11 cellular contexts compared by ENCODE assay signal in the genomic region with DNA sequence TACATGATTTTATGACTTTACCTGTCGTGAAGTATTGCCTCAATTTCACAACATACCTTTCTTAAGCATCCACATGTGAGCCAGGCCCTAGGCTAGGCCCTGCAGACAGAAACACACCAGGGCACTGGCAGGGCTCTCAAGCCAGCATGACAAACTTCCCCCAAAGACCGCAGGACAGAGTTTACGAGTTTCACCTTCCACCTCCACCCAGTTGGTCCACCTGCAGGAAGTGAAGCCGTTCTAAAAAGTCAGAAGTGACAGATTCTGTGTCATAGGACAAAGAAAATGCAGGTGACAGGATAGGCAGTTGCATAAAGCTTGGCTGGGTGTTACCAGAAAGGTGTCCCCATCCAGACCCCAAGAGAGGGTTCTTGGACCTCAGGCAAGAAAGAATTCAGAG. TPM values are rescaled to one million over a fixed set of nuclear protein-coding genes. Genes with fewer than 3 reads are reported as not detected.
DNase-seq lines count a peak whose midpoint lies in the region; ATAC-seq, FAIRE-seq and TF ChIP-seq lines count a peak whose summit lies in the region.
"Had no signal": no experiment of that assay in that cellular context is flagged by ENCODE, and none has a peak within 500 bp of the region (broad histone marks: within the 10 kb centered on the region; RNA-seq: fewer than 3 reads in every experiment).

No MANE protein-coding gene starts in this region.

- peaks cover 28% of the 10 kb centered on the region for H3K4me1 Mint-ChIP-seq in activated CD8-positive, alpha-beta memory T cell treated with anti-CD3 and anti-CD28 coated beads, Interleukin-2, amount 10 ng/mL, durations not matched to agents 7 days and 5 days
- peaks cover 4 to 12% of the 10 kb centered on the region in 2 experiments; a peak in 3 of 4 replicates for H3K4me1 Mint-ChIP-seq in H9

- H3T11ph ChIP-seq in H9 (ENCODE audit: low read length) = no peak overlapping the region

- CTCF ChIA-PET in activated CD8-positive, alpha-beta memory T cell treated with anti-CD3 and anti-CD28 coated beads, Interleukin-2, amount 10 ng/mL, durations not matched to agents 7 days and 5 days (lab: Charles Lee) = interaction anchor here (0.6 to 0.9 kb wide), 2 partner anchors 9 to 19 kb away, joined by 3 read pairs; no protein-coding TSS in a partner anchor
- CTCF ChIA-PET in OCI-LY7 (lab: Charles Lee; ENCODE audit: unreplicated experiment) = no interaction called here

- H3K27ac Mint-ChIP-seq in activated CD8-positive, alpha-beta memory T cell treated with anti-CD3 and anti-CD28 coated beads, Interleukin-2, amount 10 ng/mL, durations not matched to agents 7 days and 5 days = peak overlapping the region; percentile 78
- H3K27ac Mint-ChIP-seq in H9 = no peak overlapping the region; a peak in 1 of 7 replicates

- no peaks in the 10 kb centered on the region for H3K79me1 ChIP-seq in H9 (ENCODE audit: insufficient read depth, low read depth, low read length, poor library complexity, severe bottlenecking)

- no peak overlapping the region for H3K4me3 ChIP-seq in OCI-LY7 (ENCODE audit: low read depth, low read length, poor library complexity, severe bottlenecking)
- no peak overlapping the region for H3K4me3 ChIP-seq in small intestine (ENCODE audit: low read depth in 1 of 2, low read length in 2 of 2)
- no peak overlapping the region for H3K4me3 ChIP-seq in MG63
- H3K4me3 ChIP-seq: testis had no signal

- H2AK5ac ChIP-seq in H9 (ENCODE audit: insufficient read length, low read length) = no peak overlapping the region

- peak; percentile 70 for ATAC-seq in activated CD8-positive, alpha-beta memory T cell treated with anti-CD3 and anti-CD28 coated beads, Interleukin-2, amount 10 ng/mL, durations not matched to agents 7 days and 5 days
- ATAC-seq in GM21737 (IDR thresholded peaks at IDR 0.05; ENCODE audit: unreplicated experiment) = peak; percentile 63

- intact Hi-C loops in OCI-LY7 (cut with micrococcal nuclease; ENCODE audit: unreplicated experiment) = no loop called here

- peaks cover 4% of the 10 kb centered on the region for H3K27me3 Mint-ChIP-seq in activated CD8-positive, alpha-beta memory T cell treated with anti-CD3 and anti-CD28 coated beads, Interleukin-2, amount 10 ng/mL, durations not matched to agents 7 days and 5 days
- no peaks in the 10 kb centered on the region for H3K27me3 Mint-ChIP-seq in H9 (ENCODE audit: low read depth)

- H3K4me1 ChIP-seq in OCI-LY7 (ENCODE audit: insufficient read depth, low read length, poor library complexity, severe bottlenecking) = peaks cover 14% of the 10 kb centered on the region
- no peaks in the 10 kb centered on the region for H3K4me1 ChIP-seq in small intestine (ENCODE audit: control insufficient read depth in 2 of 2, insufficient read depth in 1 of 2, low read depth in 1 of 2, low read length in 1 of 2)
- no peaks in the 10 kb centered on the region for H3K4me1 ChIP-seq in H9 (ENCODE audit: insufficient read depth, low read length)
- H3K4me1 ChIP-seq: testis had no signal

- H3K9ac ChIP-seq in H9 (ENCODE audit: extremely low read depth, insufficient read length, low read length) = no peak overlapping the region

- no peak overlapping the region for H4K91ac ChIP-seq in H9 (ENCODE audit: insufficient read length, low read depth, low read length)

- no peak overlapping the region for H2BK12ac ChIP-seq in H9 (ENCODE audit: insufficient read length, low read depth, low read length)

- peaks cover 10% of the 10 kb centered on the region for H3K36me3 Mint-ChIP-seq in activated CD8-positive, alpha-beta memory T cell treated with anti-CD3 and anti-CD28 coated beads, Interleukin-2, amount 10 ng/mL, durations not matched to agents 7 days and 5 days
- peaks cover 0 to 3% (median 0%) of the 10 kb centered on the region in 3 experiments; a peak in 2 of 7 replicates for H3K36me3 Mint-ChIP-seq in H9 (ENCODE audit: insufficient read depth in 1 of 3, low read depth in 3 of 3)

- no peak overlapping the region for H3K4ac ChIP-seq in H9 (ENCODE audit: low read depth, low read length)

- H2BK120ac ChIP-seq in H9 (ENCODE audit: low read depth, low read length, poor library complexity, severe bottlenecking) = no peak overlapping the region

- no TSS peak for BruUV-seq in OCI-LY7 (replicated peaks; lab: Mats Ljungman, UMichigan)

- no peak overlapping the region for H4K5ac ChIP-seq in H9 (ENCODE audit: insufficient read length, low read depth, low read length)

- TF ChIP-seq CTCF in OCI-LY7 (conservative IDR thresholded peaks at IDR 0.05; ENCODE audit: low read length) (no peak), H9 (conservative IDR thresholded peaks at IDR 0.05) (no peak)

- POLR2A ChIA-PET in OCI-LY7 (lab: Charles Lee) = interaction anchor here (0.6 kb wide), 1 partner anchor 267 kb away, joined by 3 read pairs; no protein-coding TSS in a partner anchor

- H3K23ac ChIP-seq in H9 (ENCODE audit: insufficient read length, low read depth, low read length) = no peak overlapping the region

- WGBS in small intestine, 3 donors = 24 to 50% (median 24%) methylated on average over 4 of the region's 4 CpGs
- no CpG with 5 or more reads among the region's 4 CpGs for WGBS in H9 (ENCODE audit: extremely low coverage, insufficient read length, low lambda C conversion rate)

- H3K79me2 ChIP-seq in OCI-LY7 (ENCODE audit: insufficient read depth, low read depth, low read length) = no peaks in the 10 kb centered on the region
- no peaks in the 10 kb centered on the region for H3K79me2 ChIP-seq in H9 (ENCODE audit: insufficient read depth, low read length)

- H3K36me3 ChIP-seq in OCI-LY7 (ENCODE audit: insufficient read depth, low read length) (no peaks in the 10 kb centered on the region), small intestine (ENCODE audit: control insufficient read depth in 2 of 2, insufficient read depth in 2 of 2, low read length in 2 of 2) (no peaks in the 10 kb centered on the region), MG63 (no peaks in the 10 kb centered on the region)

- no peak overlapping the region for H2BK15ac ChIP-seq in H9 (ENCODE audit: low read depth, low read length)

- H3K9me2 ChIP-seq in OCI-LY7 (ENCODE audit: insufficient read depth, low read length) = no peaks in the 10 kb centered on the region

- FAIRE-seq in small intestine (lab: Jason Lieb, UNC) (no peak), urothelium cell line (lab: Jason Lieb, UNC) (no peak)

- peak; percentile 58 for DNase-seq in activated CD8-positive, alpha-beta memory T cell treated with anti-CD3 and anti-CD28 coated beads, Interleukin-2, amount 10 ng/mL, durations not matched to agents 7 days and 5 days
- DNase-seq in activated CD8-positive, alpha-beta memory T cell treated with anti-CD3 and anti-CD28 coated beads, Interleukin-2, amount 50 U/mL, for 48 hours = no peak
- DNase-seq in OCI-LY7 (ENCODE audit: low spot score) (peak; percentile 70), small intestine (peak; percentile 3), MG63 (no peak), urothelium cell line (ENCODE audit: low spot score) (no peak), H9 (no peak)
- DNase-seq: NCI-H2227 treated with DMSO at 0.1 percent for 48 hours, T1000, testis had no signal

- no peaks in the 10 kb centered on the region for H3K27me3 ChIP-seq in small intestine (ENCODE audit: control insufficient read depth in 2 of 2, insufficient read depth in 2 of 2, low read length in 2 of 2)
- no peaks in the 10 kb centered on the region for H3K27me3 ChIP-seq in MG63
- no peaks in the 10 kb centered on the region for H3K27me3 ChIP-seq in H9 (ENCODE audit: insufficient read depth, low read length)
- H3K27me3 ChIP-seq: testis had no signal

- 0 out of 2 replicates have a peak overlapping the region, but pooled peaks have one; percentile 60 for H2AFZ ChIP-seq in OCI-LY7 (ENCODE audit: low read length)
- no peak overlapping the region for H2AFZ ChIP-seq in H9 (ENCODE audit: low read length)

- H3K4me2 ChIP-seq in OCI-LY7 (ENCODE audit: low read length) = peak overlapping the region; percentile 35; the same call in 1 of the 2 replicates
- no peak overlapping the region for H3K4me2 ChIP-seq in H9 (ENCODE audit: insufficient read depth, insufficient read length, low read length)

- H3K9me3 Mint-ChIP-seq in activated CD8-positive, alpha-beta memory T cell treated with anti-CD3 and anti-CD28 coated beads, Interleukin-2, amount 10 ng/mL, durations not matched to agents 7 days and 5 days (ENCODE audit: low read depth) = peaks cover 4% of the 10 kb centered on the region
- peaks cover 4 to 6% of the 10 kb centered on the region in 2 experiments; a peak in 3 of 5 replicates for H3K9me3 Mint-ChIP-seq in H9

- no peak overlapping the region for H3K27ac ChIP-seq in OCI-LY7 (ENCODE audit: low read depth, low read length, poor library complexity, severe bottlenecking)
- no peak overlapping the region for H3K27ac ChIP-seq in small intestine (ENCODE audit: low read depth in 1 of 2, low read length in 1 of 2)
- no peak overlapping the region for H3K27ac ChIP-seq in H9 (ENCODE audit: insufficient read length, low read depth, low read length)
- H3K27ac ChIP-seq: testis had no signal

- H3K14ac ChIP-seq in H9 (ENCODE audit: insufficient read depth, low read length) = no peak overlapping the region

- no peaks in the 10 kb centered on the region; the same call in 1 of the 2 replicates for H3K9me3 ChIP-seq in OCI-LY7 (ENCODE audit: low read length)
- H3K9me3 ChIP-seq in small intestine (ENCODE audit: control insufficient read depth, low read depth) = no peaks in the 10 kb centered on the region
- no peaks in the 10 kb centered on the region for H3K9me3 ChIP-seq in MG63
- no peaks in the 10 kb centered on the region for H3K9me3 ChIP-seq in H9 (ENCODE audit: control insufficient read depth, low read depth, low read length)
- H3K9me3 ChIP-seq: testis had no signal

- no peak overlapping the region for H3K56ac ChIP-seq in H9 (ENCODE audit: insufficient read length, low read depth, low read length)

- no peaks in the 10 kb centered on the region for H3K23me2 ChIP-seq in H9 (ENCODE audit: insufficient read length, low read depth, low read length, poor library complexity, severe bottlenecking)

- no peak overlapping the region for H3K18ac ChIP-seq in H9 (ENCODE audit: insufficient read length, low read depth, low read length)

- no peak overlapping the region for H4K8ac ChIP-seq in H9 (replicated peaks; ENCODE audit: insufficient read length, low read depth, low read length)

- no peak overlapping the region for H3K4me3 Mint-ChIP-seq in activated CD8-positive, alpha-beta memory T cell treated with anti-CD3 and anti-CD28 coated beads, Interleukin-2, amount 10 ng/mL, durations not matched to agents 7 days and 5 days
- no peak overlapping the region for H3K4me3 Mint-ChIP-seq in H9

- H2BK20ac ChIP-seq in H9 (ENCODE audit: low read depth, low read length, poor library complexity, severe bottlenecking) = no peak overlapping the region

- H4K20me1 ChIP-seq in OCI-LY7 (ENCODE audit: insufficient read depth, low read length) = no peaks in the 10 kb centered on the region
- H4K20me1 ChIP-seq in H9 (ENCODE audit: control insufficient read depth, insufficient read depth, insufficient read length) = no peaks in the 10 kb centered on the region

- H2BK5ac ChIP-seq in H9 (ENCODE audit: insufficient read length, low read length) = no peak overlapping the region

RNA-seq across cellular contexts. Expression of a gene that starts 30.7 kb away (rescaled TPM):
- 10 to 100 TPM; 69.2 to 81.5 TPM for total RNA-seq in activated CD8-positive, alpha-beta memory T cell treated with anti-CD3 and anti-CD28 coated beads, Interleukin-2, amount 10 ng/mL, durations not matched to agents 7 days and 5 days
- 15.6 and 21.8 TPM in 2 replicates for total RNA-seq in OCI-LY7 (2014; rRNA removed; shearing (Covaris generic))
- 63.7 and 64.6 TPM in 2 replicates for total RNA-seq in OCI-LY7 (2022)
- polyA plus RNA-seq in small intestine = 10 to 100 TPM; 23.3 to 50.1 (median 29.2) TPM
- total RNA-seq in MG63 (2014; rRNA removed; shearing (Covaris generic); ENCODE audit: low replicate concordance) = 3.0 TPM in 2 replicates
- total RNA-seq in H9 (2021) = 70.3 and 73.7 TPM in 2 replicates

Comparison
In these comparisons a context has a peak if more than half of its experiments do, and no peak if none do; other contexts are left out.
1. DNase-seq: peak in activated CD8-positive, alpha-beta memory T cell treated with anti-CD3 and anti-CD28 coated beads, Interleukin-2, amount 10 ng/mL, durations not matched to agents 7 days and 5 days (single experiment), OCI-LY7 (single experiment) and small intestine (single experiment); none in activated CD8-positive, alpha-beta memory T cell treated with anti-CD3 and anti-CD28 coated beads, Interleukin-2, amount 50 U/mL, for 48 hours (single experiment), MG63 (single experiment), urothelium cell line (single experiment) and H9 (single experiment).